11 cellular contexts compared by ENCODE assay signal in genomic region chr17:33243732-33244131, GRCh38. TPM values are rescaled to one million over a fixed set of nuclear protein-coding genes. Genes with fewer than 3 reads are reported as not detected.
"Had no signal": no experiment of that assay in that cellular context is flagged by ENCODE, and none has a peak within 500 bp of the region (broad histone marks: within the 10 kb centered on the region; RNA-seq: fewer than 3 reads in every experiment).

No MANE protein-coding gene starts in this region.

- H3K4me3 ChIP-seq: GM23248 had no signal

- FAIRE-seq: H54, HTR-8/SVneo had no signal

- H3K9ac ChIP-seq: GM23248, KMS-11 had no signal

- H3K4me2 ChIP-seq: KMS-11 had no signal

- DNase-seq: GM23248, GOT3, H9, HCEC 1CT, HFFc6, IMR-90, KBM-7 had no signal

- H2AFZ ChIP-seq: GM23248 had no signal

- H3K27ac ChIP-seq: GM23248, KMS-11 had no signal

RNA-seq across cellular contexts. Expression of gene ASIC2, which starts 49.4 kb away (rescaled TPM):
- total RNA-seq: HFFc6, HT-29 had no signal
- polyA plus RNA-seq: GM23248 had no signal
